Comparison of ENCODE assay signal across 1 cellular context in genomic region chr5:149969181-149969950, GRCh38.
TF ChIP-seq lines count a peak whose summit lies in the region.

No MANE protein-coding gene starts in this region.

TF ChIP-seq in IMR-90, 13 proteins besides CTCF, POLR2A, EP300 and RAD21:
- TF ChIP-seq RCOR1 (IDR thresholded peaks at IDR 0.05; ENCODE audit: insufficient replicate concordance, low read length), result no peak
- TF ChIP-seq NFE2L2 (IDR thresholded peaks at IDR 0.05; ENCODE audit: low read depth, low read length), result no peak
- no peak for TF ChIP-seq RFX5 (IDR thresholded peaks at IDR 0.05; ENCODE audit: low read depth, low read length)
- TF ChIP-seq MXI1 (IDR thresholded peaks at IDR 0.05; ENCODE audit: borderline replicate concordance, low read depth, low read length), result no peak
- TF ChIP-seq CEBPB (IDR thresholded peaks at IDR 0.05; ENCODE audit: low read depth, low read length), result no peak
- TF ChIP-seq MAZ (IDR thresholded peaks at IDR 0.05; ENCODE audit: borderline replicate concordance, low read depth, low read length), result no peak
